ENCODE assay signal across 11 cellular contexts in genomic region chr1:184649500-184649899, GRCh38.
DNase-seq lines count a peak whose midpoint lies in the region; ATAC-seq and TF ChIP-seq lines count a peak whose summit lies in the region.
"Had no signal": no experiment of that assay in that cellular context is flagged by ENCODE, and none has a peak within 500 bp of the region (broad histone marks: within the 10 kb centered on the region; RNA-seq: fewer than 3 reads in every experiment).

No MANE protein-coding gene starts in this region.

- intact Hi-C loops in posterior vena cava (cut with DNase I): no loop called here

- no peak overlapping the region for H3K4me3 Mint-ChIP-seq in activated naive CD4-positive, alpha-beta T cell treated with anti-CD3 and anti-CD28 coated beads, Interleukin-2, amount 10 ng/mL, durations not matched to agents 7 days and 5 days
- H3K4me3 Mint-ChIP-seq: activated T-helper 17 cell treated with anti-CD3 and anti-CD28 coated beads, Interleukin-2, amount 50 U/mL, for 72 hours had no signal

- H3K4me1 Mint-ChIP-seq in activated naive CD4-positive, alpha-beta T cell treated with anti-CD3 and anti-CD28 coated beads, Interleukin-2, amount 10 ng/mL, durations not matched to agents 7 days and 5 days: no peaks in the 10 kb centered on the region
- H3K4me1 Mint-ChIP-seq: activated T-helper 17 cell treated with anti-CD3 and anti-CD28 coated beads, Interleukin-2, amount 50 U/mL, for 72 hours; naive B cell had no signal

- CTCF ChIA-PET in activated naive CD4-positive, alpha-beta T cell treated with anti-CD3 and anti-CD28 coated beads, Interleukin-2, amount 10 ng/mL, durations not matched to agents 7 days and 5 days (lab: Charles Lee): no interaction called here

- H3K27ac ChIP-seq in coronary artery: peak overlapping the region; percentile 46 to 54
- H3K27ac ChIP-seq: A549 had no signal

- H3K36me3 Mint-ChIP-seq in activated naive CD4-positive, alpha-beta T cell treated with anti-CD3 and anti-CD28 coated beads, Interleukin-2, amount 10 ng/mL, durations not matched to agents 7 days and 5 days: no peaks in the 10 kb centered on the region

- no peak overlapping the region for H3K4me3 ChIP-seq in coronary artery
- H3K4me3 ChIP-seq: A549 had no signal

- peak; percentile 81 for DNase-seq in AG08395 (ENCODE audit: low spot score)
- DNase-seq in coronary artery (ENCODE audit: low spot score): no peak
- DNase-seq in posterior vena cava (ENCODE audit: low spot score): no peak
- no peak for DNase-seq in NCI-H146 treated with DMSO at 0.1 percent for 48 hours (lab: John Stamatoyannopoulos, UW; ENCODE audit: unreplicated experiment)
- DNase-seq in activated naive CD4-positive, alpha-beta T cell treated with anti-CD3 and anti-CD28 coated beads, Interleukin-2, amount 10 ng/mL, durations not matched to agents 7 days and 5 days: no peak
- DNase-seq: naive B cell had no signal

- peaks cover 4% of the 10 kb centered on the region for H3K27me3 Mint-ChIP-seq in activated naive CD4-positive, alpha-beta T cell treated with anti-CD3 and anti-CD28 coated beads, Interleukin-2, amount 10 ng/mL, durations not matched to agents 7 days and 5 days

- H3K27ac Mint-ChIP-seq in activated naive CD4-positive, alpha-beta T cell treated with anti-CD3 and anti-CD28 coated beads, Interleukin-2, amount 10 ng/mL, durations not matched to agents 7 days and 5 days: no peak overlapping the region
- H3K27ac Mint-ChIP-seq: activated T-helper 17 cell treated with anti-CD3 and anti-CD28 coated beads, Interleukin-2, amount 50 U/mL, for 72 hours; naive B cell had no signal

- no peaks in the 10 kb centered on the region for H3K9me3 Mint-ChIP-seq in activated naive CD4-positive, alpha-beta T cell treated with anti-CD3 and anti-CD28 coated beads, Interleukin-2, amount 10 ng/mL, durations not matched to agents 7 days and 5 days

- ATAC-seq in GM19324 (IDR thresholded peaks at IDR 0.05; ENCODE audit: low FRiP score, unreplicated experiment) (peak; percentile 61), HG03095 (IDR thresholded peaks at IDR 0.05; ENCODE audit: unreplicated experiment) (peak; percentile 95), GM21737 (IDR thresholded peaks at IDR 0.05; ENCODE audit: unreplicated experiment) (no peak)
- ATAC-seq: A549; activated T-helper 17 cell treated with anti-CD3 and anti-CD28 coated beads, Interleukin-2, amount 50 U/mL, for 72 hours had no signal

- TF ChIP-seq CTCF in coronary artery (IDR thresholded peaks at IDR 0.05): no peak
